ENCODE assay signal across 11 cellular contexts in the genomic region with DNA sequence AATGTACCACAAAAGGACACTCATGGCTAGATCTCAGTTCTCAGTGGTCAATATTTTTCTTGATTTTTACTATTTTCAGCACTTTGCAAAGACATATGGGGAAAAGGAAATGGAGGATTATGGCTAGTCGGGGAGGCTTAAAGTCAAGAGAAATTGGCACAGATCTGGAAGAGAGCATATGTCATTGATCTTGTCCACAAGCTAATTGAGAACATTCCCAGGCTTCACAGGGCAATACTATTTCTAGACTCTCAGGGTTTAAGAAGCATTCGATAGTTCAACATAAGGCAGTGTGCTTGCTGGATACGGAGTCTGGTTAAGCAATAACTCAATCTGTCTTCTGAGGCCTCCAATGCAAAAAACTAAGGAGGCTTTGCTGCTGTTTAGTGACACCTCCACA.
"Had no signal": no experiment of that assay in that cellular context is flagged by ENCODE, and none has a peak within 500 bp of the region (broad histone marks: within the 10 kb centered on the region; RNA-seq: fewer than 3 reads in every experiment).

No MANE protein-coding gene starts in this region.

- H3K4me1 ChIP-seq: prostate gland had no signal

- H3K36me3 ChIP-seq: prostate gland, tibial nerve, WERI-Rb-1 had no signal

- H3K27me3 ChIP-seq: tibial nerve had no signal

- DNase-seq: activated CD4-positive, alpha-beta T cell treated with anti-CD3 and anti-CD28 coated beads for 1 hour; activated CD4-positive, alpha-beta T cell treated with anti-CD3 and anti-CD28 coated beads, Interleukin-2, amount 50 U/mL, for 48 hours; activated gamma-delta T cell treated with Interleukin-2 at 50 U/mL for 16 hours; endodermal cell; immature natural killer cell; left ventricle myocardium superior; stimulated activated CD4-positive, alpha-beta T cell treated with anti-CD3 and anti-CD28 coated beads, Interleukin-2, amount 100 ng/mL, for 24 hours; T-helper 2 cell; WERI-Rb-1 had no signal

- H3K4me3 ChIP-seq: prostate gland, tibial nerve had no signal

- H3K9me3 ChIP-seq: prostate gland had no signal
